Comparison of ENCODE assay signal across 8 cellular contexts in genomic region chr1:146472192-146472861, GRCh38.
DNase-seq lines count a peak whose midpoint lies in the region; ATAC-seq, FAIRE-seq and TF ChIP-seq lines count a peak whose summit lies in the region.
"Not testable (repeated sequence)": the region's sequence is repeated elsewhere in the genome, so short reads cannot be mapped to it uniquely, and the experiment has no call there.

No MANE protein-coding gene starts in this region.

- not testable (repeated sequence) for TF ChIP-seq CTCF in H1 (IDR thresholded peaks at IDR 0.05; ENCODE audit: control extremely low read depth in 1 of 3, insufficient read depth in 1 of 3, low read depth in 1 of 3, low read length in 3 of 3)

- not testable (repeated sequence) for H3K18ac ChIP-seq in H1 (ENCODE audit: extremely low read depth, low read length)

- not testable (repeated sequence) for H3K9me3 ChIP-seq in H1 (ENCODE audit: insufficient read depth in 2 of 2, low read depth in 1 of 2, low read length in 1 of 2)

- POLR2A ChIA-PET in H1 (lab: Charles Lee; ENCODE audit: partially characterized antibody), result not testable (repeated sequence)

- H2AFZ ChIP-seq in H1 (ENCODE audit: low read length), result not testable (repeated sequence)

- not testable (repeated sequence) for H2BK5ac ChIP-seq in H1 (ENCODE audit: low read depth, low read length)

- not testable (repeated sequence) for H4K8ac ChIP-seq in H1 (ENCODE audit: extremely low read depth, insufficient read depth, low read length)

- H4K5ac ChIP-seq in H1 (ENCODE audit: insufficient read length, low read depth, low read length), result not testable (repeated sequence)

- not testable (repeated sequence) for H2AK5ac ChIP-seq in H1 (ENCODE audit: low read depth, low read length)

- not testable (repeated sequence) for H3K27ac ChIP-seq in H1 (ENCODE audit: low read depth, low read length)

- H4K91ac ChIP-seq in H1 (replicated peaks; ENCODE audit: insufficient read length, low read length), result not testable (repeated sequence)

- TF ChIP-seq EP300 in H1 (IDR thresholded peaks at IDR 0.05; ENCODE audit: borderline replicate concordance in 1 of 2, low read depth in 2 of 2, low read length in 2 of 2), result not testable (repeated sequence)

- not testable (repeated sequence) for H3K36me3 ChIP-seq in H1 (ENCODE audit: control insufficient read depth in 2 of 4, insufficient read depth in 4 of 4, low read length in 3 of 4)

- not testable (repeated sequence) for H4K20me1 ChIP-seq in H1 (replicated peaks in 1 of 2; ENCODE audit: control insufficient read depth in 1 of 2, insufficient read depth in 2 of 2, low read length in 2 of 2)

- not testable (repeated sequence) for H3K27me3 ChIP-seq in H1 (replicated peaks in 1 of 4; ENCODE audit: control insufficient read depth in 3 of 4, extremely low read depth in 1 of 4, insufficient read depth in 3 of 4, low read length in 3 of 4)

- H3K79me1 ChIP-seq in H1 (ENCODE audit: low read depth, low read length), result not testable (repeated sequence)

- not testable (repeated sequence) for TF ChIP-seq POLR2A in H1 (IDR thresholded peaks at IDR 0.05; ENCODE audit: control extremely low read depth in 1 of 2, low read depth in 2 of 2, low read length in 2 of 2)

- CTCF ChIA-PET in H1 (lab: Charles Lee; ENCODE audit: partially characterized antibody), result not testable (repeated sequence)

- TF ChIP-seq RAD21 in H1 (IDR thresholded peaks at IDR 0.05 in 1 of 2, conservative IDR thresholded peaks at IDR 0.05 in 1 of 2; ENCODE audit: low read depth in 2 of 2, low read length in 2 of 2), result peak in 1 of 2 experiments; percentile 17; a peak in 1 of 4 replicates

- H3K9me3 Mint-ChIP-seq in memory B cell, result not testable (repeated sequence)

- ATAC-seq in GM21528 (IDR thresholded peaks at IDR 0.05; ENCODE audit: low FRiP score, unreplicated experiment) (peak; percentile 54), memory B cell (ENCODE audit: low read depth) (peak; percentile 100)

- H2BK12ac ChIP-seq in H1 (ENCODE audit: low read depth, low read length), result not testable (repeated sequence)

- not testable (repeated sequence) for H3K14ac ChIP-seq in H1 (ENCODE audit: insufficient read length)

- not testable (repeated sequence) for H3K27me3 Mint-ChIP-seq in memory B cell

- not testable (repeated sequence) for H3K4ac ChIP-seq in H1 (replicated peaks; ENCODE audit: insufficient read length, low read depth, low read length)

- H3K23me2 ChIP-seq in H1 (ENCODE audit: low read depth, low read length), result not testable (repeated sequence)

- not testable (repeated sequence) for H3K4me1 Mint-ChIP-seq in memory B cell

- not testable (repeated sequence) for H2BK20ac ChIP-seq in H1 (ENCODE audit: low read length)

- H3K56ac ChIP-seq in H1 (replicated peaks; ENCODE audit: insufficient read length, low read depth, low read length), result not testable (repeated sequence)

- not testable (repeated sequence) for H2BK15ac ChIP-seq in H1 (ENCODE audit: low read length)

- H2BK120ac ChIP-seq in H1 (replicated peaks; ENCODE audit: low read depth, low read length), result not testable (repeated sequence)

- DNase-seq in AML-193 (lab: John Stamatoyannopoulos, UW) (peak; percentile 28 to 30), LHCN-M2 (ENCODE audit: low read depth) (peak; percentile 34), RPMI8226 (peak; percentile 43), activated T-cell treated with anti-CD3 and anti-CD28 coated beads for 4 hours (peak; percentile 59), H1 (ENCODE audit: low read depth in 1 of 2, low spot score in 2 of 2) (peak; percentile 29 to 86), memory B cell (ENCODE audit: low spot score in 2 of 2) (peak; percentile 48 to 63)
- DNase-seq in stimulated activated CD4-positive, alpha-beta T cell treated with anti-CD3 and anti-CD28 coated beads, Interleukin-2, amount 100 ng/mL, for 48 hours, result peak; percentile 59 to 72

- H3K4me3 ChIP-seq in H1 (ENCODE audit: extremely low read depth in 1 of 4, insufficient read depth in 2 of 4, low read depth in 3 of 4, low read length in 4 of 4), result peak overlapping the region in 3 of 4 experiments; percentile 17 to 51 (median 23); a peak in 5 of 8 replicates

- not testable (repeated sequence) for H3K27ac Mint-ChIP-seq in memory B cell

- not testable (repeated sequence) for H3K23ac ChIP-seq in H1 (ENCODE audit: insufficient read length)

- not testable (repeated sequence) for H3K79me2 ChIP-seq in H1 (ENCODE audit: control insufficient read depth in 1 of 2, insufficient read depth in 2 of 2, low read length in 2 of 2)

- H3K4me3 Mint-ChIP-seq in memory B cell, result peak overlapping the region; percentile 85

- WGBS in H1 (ENCODE audit: extremely low coverage in 1 of 2, insufficient coverage in 1 of 2, insufficient read length in 1 of 2, insufficient replicate concordance in 2 of 2, low coverage in 1 of 2, low lambda C conversion rate in 2 of 2, missing lambda C conversion rate in 1 of 2), 2 experiments, result 3% methylated on average over 35 of the region's 42 CpGs; no CpG with 5 or more reads in 1 of the 2 experiments

- peak overlapping the region; percentile 33 to 57; a peak in 3 of 4 replicates for H3K4me2 ChIP-seq in H1 (ENCODE audit: insufficient read depth in 1 of 2, low read depth in 2 of 2, low read length in 2 of 2)

- not testable (repeated sequence) for FAIRE-seq in H1 (lab: Jason Lieb, UNC)

- H3K4me1 ChIP-seq in H1 (replicated peaks in 1 of 4; ENCODE audit: control insufficient read depth in 3 of 4, insufficient read depth in 4 of 4, low read length in 3 of 4), result not testable (repeated sequence)

- not testable (repeated sequence) for H3K9ac ChIP-seq in H1 (replicated peaks in 1 of 4; ENCODE audit: extremely low read depth in 1 of 4, low read depth in 3 of 4, low read length in 3 of 4)

- not testable (repeated sequence) for H3K36me3 Mint-ChIP-seq in memory B cell

TF ChIP-seq in H1, 55 proteins besides CTCF, POLR2A, EP300 and RAD21:
- TF ChIP-seq TBP (IDR thresholded peaks at IDR 0.05; ENCODE audit: low read depth, low read length) (peak; percentile 51; the same call in 1 of the 2 replicates), NRF1 (IDR thresholded peaks at IDR 0.05; ENCODE audit: low read depth, low read length) (peak; percentile 36; the same call in 1 of the 2 replicates)
